2 cellular contexts compared by ENCODE assay signal in genomic region chr15:65183847-65184159, GRCh38.
TF ChIP-seq lines count a peak whose summit lies in the region.

No MANE protein-coding gene starts in this region.

TF ChIP-seq in HCT116, 20 proteins besides CTCF, POLR2A, EP300 and RAD21 (continued from another document):
- TF ChIP-seq, protein P1, sequence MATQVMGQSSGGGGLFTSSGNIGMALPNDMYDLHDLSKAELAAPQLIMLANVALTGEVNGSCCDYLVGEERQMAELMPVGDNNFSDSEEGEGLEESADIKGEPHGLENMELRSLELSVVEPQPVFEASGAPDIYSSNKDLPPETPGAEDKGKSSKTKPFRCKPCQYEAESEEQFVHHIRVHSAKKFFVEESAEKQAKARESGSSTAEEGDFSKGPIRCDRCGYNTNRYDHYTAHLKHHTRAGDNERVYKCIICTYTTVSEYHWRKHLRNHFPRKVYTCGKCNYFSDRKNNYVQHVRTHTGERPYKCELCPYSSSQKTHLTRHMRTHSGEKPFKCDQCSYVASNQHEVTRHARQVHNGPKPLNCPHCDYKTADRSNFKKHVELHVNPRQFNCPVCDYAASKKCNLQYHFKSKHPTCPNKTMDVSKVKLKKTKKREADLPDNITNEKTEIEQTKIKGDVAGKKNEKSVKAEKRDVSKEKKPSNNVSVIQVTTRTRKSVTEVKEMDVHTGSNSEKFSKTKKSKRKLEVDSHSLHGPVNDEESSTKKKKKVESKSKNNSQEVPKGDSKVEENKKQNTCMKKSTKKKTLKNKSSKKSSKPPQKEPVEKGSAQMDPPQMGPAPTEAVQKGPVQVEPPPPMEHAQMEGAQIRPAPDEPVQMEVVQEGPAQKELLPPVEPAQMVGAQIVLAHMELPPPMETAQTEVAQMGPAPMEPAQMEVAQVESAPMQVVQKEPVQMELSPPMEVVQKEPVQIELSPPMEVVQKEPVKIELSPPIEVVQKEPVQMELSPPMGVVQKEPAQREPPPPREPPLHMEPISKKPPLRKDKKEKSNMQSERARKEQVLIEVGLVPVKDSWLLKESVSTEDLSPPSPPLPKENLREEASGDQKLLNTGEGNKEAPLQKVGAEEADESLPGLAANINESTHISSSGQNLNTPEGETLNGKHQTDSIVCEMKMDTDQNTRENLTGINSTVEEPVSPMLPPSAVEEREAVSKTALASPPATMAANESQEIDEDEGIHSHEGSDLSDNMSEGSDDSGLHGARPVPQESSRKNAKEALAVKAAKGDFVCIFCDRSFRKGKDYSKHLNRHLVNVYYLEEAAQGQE (IDR thresholded peaks at IDR 0.05; ENCODE audit: low read depth): no peak
- TF ChIP-seq SP1 (IDR thresholded peaks at IDR 0.05; ENCODE audit: low read depth) (no peak), EZH2phosphoT487 (IDR thresholded peaks at IDR 0.05; ENCODE audit: borderline replicate concordance) (no peak), JUND (IDR thresholded peaks at IDR 0.05) (no peak)

TF ChIP-seq in WTC11, 78 proteins besides CTCF, POLR2A, EP300 and RAD21 (continued from another document):
- TF ChIP-seq, protein P2, sequence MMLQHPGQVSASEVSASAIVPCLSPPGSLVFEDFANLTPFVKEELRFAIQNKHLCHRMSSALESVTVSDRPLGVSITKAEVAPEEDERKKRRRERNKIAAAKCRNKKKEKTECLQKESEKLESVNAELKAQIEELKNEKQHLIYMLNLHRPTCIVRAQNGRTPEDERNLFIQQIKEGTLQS (CRISPR knock-in tag; conservative IDR thresholded peaks at IDR 0.05): no peak
- TF ChIP-seq RORB (CRISPR knock-in tag; IDR thresholded peaks at IDR 0.05) (no peak), ZNF121 (CRISPR knock-in tag; IDR thresholded peaks at IDR 0.05) (no peak), PRRX2 (CRISPR knock-in tag; IDR thresholded peaks at IDR 0.05) (no peak), ZBTB21 (CRISPR knock-in tag; IDR thresholded peaks at IDR 0.05; ENCODE audit: borderline replicate concordance) (no peak)
